ENCODE assay signal across 20 cellular contexts in genomic region chr6:13038315-13039261, GRCh38.
DNase-seq lines count a peak whose midpoint lies in the region; ATAC-seq, FAIRE-seq and TF ChIP-seq lines count a peak whose summit lies in the region.
"Had no signal": no experiment of that assay in that cellular context is flagged by ENCODE, and none has a peak within 500 bp of the region (broad histone marks: within the 10 kb centered on the region; RNA-seq: fewer than 3 reads in every experiment).

No MANE protein-coding gene starts in this region.

- no peaks in the 10 kb centered on the region for H3K9me3 Mint-ChIP-seq in activated CD4-positive, alpha-beta T cell treated with anti-CD3 and anti-CD28 coated beads, Interleukin-2, amount 10 ng/mL, durations not matched to agents 24 days and 14 days
- peaks cover 0 to 4% (median 0%) of the 10 kb centered on the region in 8 donors for H3K9me3 Mint-ChIP-seq in CD4-positive, alpha-beta memory T cell
- H3K9me3 Mint-ChIP-seq: activated B cell treated with CpG ODN at 0.5 μM for 24 hours; CD8-positive, alpha-beta T cell; dendritic cell treated with granulocyte-macrophage colony-stimulating factor and Interleukin-4, amounts not matched to agents 40 ng/mL and 50 ng/mL, for 4 days; T-cell had no signal

- H3K4me3 ChIP-seq in HepG2 (replicated peaks in 1 of 3; ENCODE audit: insufficient read depth in 1 of 3, low read depth in 2 of 3, low read length in 3 of 3), result no peak overlapping the region
- no peak overlapping the region for H3K4me3 ChIP-seq in right lobe of liver
- H3K4me3 ChIP-seq in lower lobe of right lung, result no peak overlapping the region
- no peak overlapping the region for H3K4me3 ChIP-seq in CD4-positive, alpha-beta memory T cell (ENCODE audit: low read length in 2 of 2)
- H3K4me3 ChIP-seq: A549 had no signal

- no peaks in the 10 kb centered on the region for H3K27me3 ChIP-seq in HepG2 (ENCODE audit: control insufficient read depth in 1 of 2, insufficient read depth in 2 of 2, low read length in 2 of 2)
- H3K27me3 ChIP-seq in right lobe of liver, result no peaks in the 10 kb centered on the region
- H3K27me3 ChIP-seq in lower lobe of right lung (ENCODE audit: low read depth), result no peaks in the 10 kb centered on the region
- no peaks in the 10 kb centered on the region for H3K27me3 ChIP-seq in CD4-positive, alpha-beta memory T cell (ENCODE audit: insufficient read depth, low read length)

- no peak overlapping the region for H3K27ac ChIP-seq in HepG2 (ENCODE audit: extremely low read length, insufficient read depth, low read length)
- H3K27ac ChIP-seq in right lobe of liver, result no peak overlapping the region
- no peak overlapping the region for H3K27ac ChIP-seq in epithelial cell of prostate
- no peak overlapping the region for H3K27ac ChIP-seq in lower lobe of right lung
- no peak overlapping the region for H3K27ac ChIP-seq in CD4-positive, alpha-beta memory T cell (ENCODE audit: low read depth, low read length)
- H3K27ac ChIP-seq: A549, HL-60, RWPE1 had no signal

- H3K9me3 ChIP-seq in HepG2 (ENCODE audit: low read length) (no peaks in the 10 kb centered on the region), right lobe of liver (no peaks in the 10 kb centered on the region), lower lobe of right lung (no peaks in the 10 kb centered on the region)
- no peaks in the 10 kb centered on the region for H3K9me3 ChIP-seq in CD4-positive, alpha-beta memory T cell (ENCODE audit: control insufficient read depth in 1 of 2, low read length in 2 of 2)
- H3K9me3 ChIP-seq: A549 had no signal

- no peak for ATAC-seq in HepG2
- ATAC-seq in right lobe of liver, result no peak
- ATAC-seq in lower lobe of right lung, result peak; percentile 47 to 70
- ATAC-seq in GM18520 (IDR thresholded peaks at IDR 0.05; ENCODE audit: unreplicated experiment), result no peak
- ATAC-seq: A549; CD8-positive, alpha-beta T cell; T-cell had no signal

- H3K4me1 ChIP-seq in HepG2 (ENCODE audit: insufficient read depth, low read length) (no peaks in the 10 kb centered on the region), right lobe of liver (no peaks in the 10 kb centered on the region), lower lobe of right lung (peaks cover 23% of the 10 kb centered on the region)
- H3K4me1 ChIP-seq in CD4-positive, alpha-beta memory T cell (ENCODE audit: insufficient read depth, low read length), result no peaks in the 10 kb centered on the region
- H3K4me1 ChIP-seq: A549 had no signal

- TF ChIP-seq CTCF in HepG2 (CRISPR knock-in tag; IDR thresholded peaks at IDR 0.05) (no peak), right lobe of liver (IDR thresholded peaks at IDR 0.05) (no peak), lower lobe of right lung (IDR thresholded peaks at IDR 0.05) (no peak)

- H4K20me1 ChIP-seq in HepG2 (ENCODE audit: insufficient read depth, low read length), result no peaks in the 10 kb centered on the region

- WGBS in HepG2 (ENCODE audit: low lambda C conversion rate), result 4% methylated on average over 2 of the region's 2 CpGs
- WGBS in right lobe of liver (ENCODE audit: insufficient coverage, low coverage, low lambda C conversion rate, missing lambda C conversion rate), result 65% methylated on average over 2 of the region's 2 CpGs

- DNase-seq in HepG2 (ENCODE audit: low spot score), result no peak
- no peak for DNase-seq in right lobe of liver
- peak; percentile 16 for DNase-seq in epithelial cell of prostate (ENCODE audit: low read depth, low spot score)
- no peak for DNase-seq in lower lobe of right lung
- no peak for DNase-seq in NCI-H146 (lab: John Stamatoyannopoulos, UW)
- no peak for DNase-seq in activated CD4-positive, alpha-beta T cell treated with anti-CD3 and anti-CD28 coated beads, Interleukin-2, amount 10 ng/mL, durations not matched to agents 24 days and 14 days
- DNase-seq in CD4-positive, alpha-beta memory T cell, result no peak
- DNase-seq: activated B cell treated with CpG ODN at 0.5 μM for 24 hours; CD8-positive, alpha-beta T cell; NCI-H187; NCI-H526 treated with DMSO at 0.1 percent for 48 hours; stimulated activated CD4-positive, alpha-beta T cell treated with anti-CD3 and anti-CD28 coated beads, Interleukin-2, amount 100 ng/mL, for 48 hours; stimulated activated CD8-positive, alpha-beta memory T cell treated with anti-CD3 and anti-CD28 coated beads, Interleukin-4, amount 100 ng/mL, for 48 hours; T-cell had no signal

- H3K36me3 ChIP-seq in HepG2 (replicated peaks in 1 of 2; ENCODE audit: control insufficient read depth in 1 of 2, insufficient read depth in 2 of 2, low read length in 2 of 2), result no peaks in the 10 kb centered on the region
- H3K36me3 ChIP-seq in right lobe of liver, result no peaks in the 10 kb centered on the region
- H3K36me3 ChIP-seq in lower lobe of right lung, result no peaks in the 10 kb centered on the region
- no peaks in the 10 kb centered on the region for H3K36me3 ChIP-seq in CD4-positive, alpha-beta memory T cell (ENCODE audit: insufficient read depth, low read length)

- no TSS peak for BruUV-seq in HepG2 (replicated peaks; lab: Mats Ljungman, UMichigan)

- H2AFZ ChIP-seq in HepG2 (ENCODE audit: low read length), result no peak overlapping the region

- intact Hi-C loops in HepG2 (cut with micrococcal nuclease; ENCODE audit: unreplicated experiment) (no loop called here), right lobe of liver (cut with DNase I) (no loop called here), lower lobe of right lung (cut with DNase I) (no loop called here)
- intact Hi-C loops in activated CD4-positive, alpha-beta T cell treated with anti-CD3 and anti-CD28 coated beads, Interleukin-2, amount 10 ng/mL, durations not matched to agents 24 days and 14 days (cut with micrococcal nuclease), result no loop called here
- intact Hi-C loops in CD4-positive, alpha-beta memory T cell (cut with micrococcal nuclease), result no loop called here

- no peak overlapping the region for H3K9ac ChIP-seq in HepG2 (ENCODE audit: insufficient read depth, low read depth, low read length)

- CTCF ChIA-PET in HepG2 (lab: Yijun Ruan, JAX; ENCODE audit: low intra/inter-chr PET ratio, low total read pairs), result no interaction called here
- CTCF ChIA-PET in CD4-positive, alpha-beta memory T cell (lab: Charles Lee; ENCODE audit: partially characterized antibody), result no interaction called here

- no peaks in the 10 kb centered on the region for H3K79me2 ChIP-seq in HepG2 (ENCODE audit: insufficient read depth, low read length)

- H3K36me3 Mint-ChIP-seq in activated CD4-positive, alpha-beta T cell treated with anti-CD3 and anti-CD28 coated beads, Interleukin-2, amount 10 ng/mL, durations not matched to agents 24 days and 14 days (ENCODE audit: low read depth), result no peaks in the 10 kb centered on the region
- H3K36me3 Mint-ChIP-seq in CD4-positive, alpha-beta memory T cell, result no peaks in the 10 kb centered on the region
- H3K36me3 Mint-ChIP-seq: CD8-positive, alpha-beta T cell; T-cell; type B pancreatic cell had no signal

- no peak for TF ChIP-seq POLR2A in HepG2 (IDR thresholded peaks at IDR 0.05; ENCODE audit: insufficient read depth in 1 of 2, low read depth in 2 of 2, low read length in 2 of 2)
- TF ChIP-seq POLR2A in right lobe of liver (IDR thresholded peaks at IDR 0.05), result no peak

- POLR2A ChIA-PET in HepG2 (lab: Yijun Ruan, JAX), result no interaction called here
- POLR2A ChIA-PET in CD4-positive, alpha-beta memory T cell (lab: Charles Lee; ENCODE audit: partially characterized antibody), result no interaction called here

- TF ChIP-seq RAD21 in HepG2 (CRISPR knock-in tag; IDR thresholded peaks at IDR 0.05), result no peak

- peaks cover 2% of the 10 kb centered on the region for H3K4me1 Mint-ChIP-seq in activated CD4-positive, alpha-beta T cell treated with anti-CD3 and anti-CD28 coated beads, Interleukin-2, amount 10 ng/mL, durations not matched to agents 24 days and 14 days
- H3K4me1 Mint-ChIP-seq in CD4-positive, alpha-beta memory T cell, result no peaks in the 10 kb centered on the region
- H3K4me1 Mint-ChIP-seq: activated B cell treated with CpG ODN at 0.5 μM for 24 hours, T-cell had no signal

- FAIRE-seq in HepG2 (lab: Jason Lieb, UNC), result no peak
- FAIRE-seq: A549 had no signal

- TF ChIP-seq EP300 in HepG2 (IDR thresholded peaks at IDR 0.05; ENCODE audit: low read depth in 2 of 2, low read length in 2 of 2) (no peak), HepG2 (CRISPR knock-in tag; IDR thresholded peaks at IDR 0.05; ENCODE audit: borderline replicate concordance) (no peak)

- H3K27ac Mint-ChIP-seq in activated CD4-positive, alpha-beta T cell treated with anti-CD3 and anti-CD28 coated beads, Interleukin-2, amount 10 ng/mL, durations not matched to agents 24 days and 14 days, result no peak overlapping the region
- H3K27ac Mint-ChIP-seq in CD4-positive, alpha-beta memory T cell, result no peak overlapping the region
- H3K27ac Mint-ChIP-seq: activated B cell treated with CpG ODN at 0.5 μM for 24 hours; CD8-positive, alpha-beta T cell; dendritic cell treated with granulocyte-macrophage colony-stimulating factor and Interleukin-4, amounts not matched to agents 40 ng/mL and 50 ng/mL, for 4 days; T-cell; type B pancreatic cell had no signal

- H3K27me3 Mint-ChIP-seq in activated CD4-positive, alpha-beta T cell treated with anti-CD3 and anti-CD28 coated beads, Interleukin-2, amount 10 ng/mL, durations not matched to agents 24 days and 14 days, result peaks cover 13% of the 10 kb centered on the region
- H3K27me3 Mint-ChIP-seq in CD4-positive, alpha-beta memory T cell, result peaks cover 8 to 27% of the 10 kb centered on the region in 2 donors
- H3K27me3 Mint-ChIP-seq: dendritic cell treated with granulocyte-macrophage colony-stimulating factor and Interleukin-4, amounts not matched to agents 40 ng/mL and 50 ng/mL, for 4 days; type B pancreatic cell had no signal

- in situ Hi-C loops in HepG2 (cut with HindIII; ENCODE audit: extremely low pct_ligation_motif_present, low pct_unique_long_range_greater_than_20kb), result no loop called here

- no peak overlapping the region for H3K4me2 ChIP-seq in HepG2 (ENCODE audit: low read depth, low read length)
- H3K4me2 ChIP-seq: A549 had no signal

- H3K4me3 Mint-ChIP-seq in activated CD4-positive, alpha-beta T cell treated with anti-CD3 and anti-CD28 coated beads, Interleukin-2, amount 10 ng/mL, durations not matched to agents 24 days and 14 days, result no peak overlapping the region
- H3K4me3 Mint-ChIP-seq in CD4-positive, alpha-beta memory T cell, result no peak overlapping the region
- H3K4me3 Mint-ChIP-seq: activated B cell treated with CpG ODN at 0.5 μM for 24 hours; CD8-positive, alpha-beta T cell; dendritic cell treated with granulocyte-macrophage colony-stimulating factor and Interleukin-4, amounts not matched to agents 40 ng/mL and 50 ng/mL, for 4 days; T-cell; type B pancreatic cell had no signal

TF ChIP-seq in HepG2, 621 proteins besides CTCF, POLR2A, EP300 and RAD21:
- TF ChIP-seq LCORL (IDR thresholded peaks at IDR 0.05) (peak; percentile 37; the same call in 1 of the 2 replicates), LCORL (CRISPR knock-in tag; IDR thresholded peaks at IDR 0.05) (no peak), ZNF713 (CRISPR knock-in tag; IDR thresholded peaks at IDR 0.05) (no peak)

Comparison
In these comparisons a context has a peak if more than half of its experiments do, and no peak if none do; other contexts are left out.
1. ATAC-seq: peak in lower lobe of right lung (2 of 2); none in HepG2 (single experiment), right lobe of liver (0 of 4) and GM18520 (single experiment).